Comparison of ENCODE assay signal across 8 cellular contexts in the genomic region with DNA sequence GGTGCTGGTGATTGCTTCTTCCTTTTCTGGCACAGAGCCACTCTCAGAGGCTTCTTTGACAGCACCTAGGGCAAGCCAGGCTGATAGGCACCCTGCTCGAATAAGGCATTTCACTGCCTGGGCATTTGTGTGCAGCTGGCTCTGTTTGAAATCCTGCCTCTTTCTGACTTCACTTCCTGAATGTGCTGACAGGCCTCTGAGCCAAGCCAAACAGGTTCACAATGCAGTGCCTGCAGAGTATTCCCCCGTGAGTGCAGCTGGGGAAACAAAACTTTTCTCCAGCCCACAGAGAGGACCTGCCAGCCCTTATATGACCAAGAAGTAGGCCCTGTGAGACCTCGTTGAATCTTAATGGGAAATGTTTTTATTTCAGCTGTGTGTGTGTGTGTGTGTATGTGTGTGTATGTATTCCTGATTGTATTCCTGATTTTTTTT. TPM values are rescaled to one million over a fixed set of nuclear protein-coding genes. Genes with fewer than 3 reads are reported as not detected.
A peak's percentile ranks its signal among the peaks of the same experiment; 100 is the strongest.
DNase-seq lines count a peak whose midpoint lies in the region; ATAC-seq and TF ChIP-seq lines count a peak whose summit lies in the region.

No MANE protein-coding gene starts in this region.

- ATAC-seq in lower lobe of right lung: peak; percentile 68 to 74

- H3K27me3 ChIP-seq in lower lobe of right lung (ENCODE audit: low read depth): no peaks in the 10 kb centered on the region

- no peak for TF ChIP-seq CTCF in GM10266 (IDR thresholded peaks at IDR 0.05; ENCODE audit: control insufficient read depth, insufficient read depth, low read depth, missing control alignments)
- TF ChIP-seq CTCF in lower lobe of right lung (IDR thresholded peaks at IDR 0.05): no peak

- H3K4me3 ChIP-seq in lower lobe of right lung: no peak overlapping the region

- in situ Hi-C loops in T47D (cut with HindIII; ENCODE audit: low pct_unique_long_range_greater_than_20kb, low sequenced_read_pairs): no loop called here

- H3K9me3 ChIP-seq in lower lobe of right lung: no peaks in the 10 kb centered on the region

- H3K36me3 ChIP-seq in lower lobe of right lung: no peaks in the 10 kb centered on the region

- peak overlapping the region; percentile 56 for H3K27ac ChIP-seq in lower lobe of right lung

- DNase-seq in GM10266 (ENCODE audit: extremely low spot score) (peak; percentile 40), HCEC 1CT (peak; percentile 59), NCI-H146 (lab: John Stamatoyannopoulos, UW) (peak; percentile 74), T47D (ENCODE audit: low read depth in 1 of 2, low spot score in 1 of 2) (peak; percentile 25 to 62), lower lobe of right lung (peak; percentile 48), NCI-H2171 (lab: John Stamatoyannopoulos, UW) (no peak)
- DNase-seq in stimulated activated CD4-positive, alpha-beta T cell treated with anti-CD3 and anti-CD28 coated beads, Interleukin-4, amount 100 ng/mL, for 24 hours: no peak
- no peak for DNase-seq in effector CD8-positive, alpha-beta T cell (lab: John Stamatoyannopoulos, UW)

- intact Hi-C loops in lower lobe of right lung (cut with DNase I): no loop called here

- H3K4me1 ChIP-seq in lower lobe of right lung: peaks cover 20% of the 10 kb centered on the region

RNA-seq across cellular contexts. Expression of a gene that starts 10.4 kb away (rescaled TPM):
- 118 TPM for total RNA-seq in lower lobe of right lung

Comparison
In these comparisons a context has a peak if more than half of its experiments do, and no peak if none do; other contexts are left out.
1. DNase-seq: peak in GM10266 (single experiment), HCEC 1CT (single experiment), NCI-H146 (single experiment), T47D (2 of 2) and lower lobe of right lung (single experiment); none in stimulated activated CD4-positive, alpha-beta T cell treated with anti-CD3 and anti-CD28 coated beads, Interleukin-4, amount 100 ng/mL, for 24 hours (single experiment), NCI-H2171 (single experiment) and effector CD8-positive, alpha-beta T cell (single experiment).